Comparison of ENCODE assay signal across 6 cellular contexts in the genomic region with DNA sequence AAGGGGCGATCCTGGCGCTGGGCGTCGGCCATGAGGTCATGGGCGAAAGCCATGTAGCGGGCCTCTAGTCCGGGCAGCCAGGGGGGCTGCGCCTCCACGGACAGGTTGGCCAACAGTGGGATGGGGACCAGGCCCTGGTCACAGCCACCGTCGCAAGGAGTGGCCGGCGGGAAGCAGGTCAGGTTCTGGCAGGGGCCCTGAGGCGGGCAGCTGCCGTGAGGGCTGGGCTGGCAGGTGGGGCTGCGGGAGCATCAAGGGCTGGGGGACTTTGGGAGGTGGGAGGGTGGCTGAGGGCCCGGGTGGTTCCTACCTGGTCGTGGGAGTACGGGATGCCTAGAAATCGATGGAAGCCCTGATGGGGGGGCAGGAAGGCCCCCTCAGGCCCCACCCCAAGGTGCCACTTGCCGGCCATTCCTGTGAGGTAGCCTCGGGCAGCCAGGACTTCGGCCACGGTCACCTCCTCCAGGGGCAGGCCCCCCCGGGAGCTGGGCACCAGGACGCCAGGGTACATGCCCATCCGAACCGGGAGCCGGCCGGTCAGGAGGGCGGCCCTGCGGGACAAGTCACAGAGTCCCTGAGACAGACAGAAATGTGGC. TPM values are rescaled to one million over a fixed set of nuclear protein-coding genes. Genes with fewer than 3 reads are reported as not detected.
DNase-seq lines count a peak whose midpoint lies in the region; ATAC-seq and TF ChIP-seq lines count a peak whose summit lies in the region.

No MANE protein-coding gene starts in this region.

- intact Hi-C loops in psoas muscle (cut with DNase I), result loop anchor here in 1 of 2 donors (5.0 kb wide), 1 partner anchor 75 kb away; no protein-coding TSS in a partner anchor

- no peaks in the 10 kb centered on the region for H3K79me2 ChIP-seq in KMS-11 (ENCODE audit: insufficient read depth, low read depth)

- H3K9ac ChIP-seq in KMS-11 (no peak overlapping the region), duodenal mucosa (ENCODE audit: low read depth in 1 of 2, low read length in 2 of 2) (peak overlapping the region; percentile 69 to 92)

- H3K4me3 ChIP-seq in KMS-11 (IDR thresholded peaks at IDR 0.05; ENCODE audit: insufficient read depth, low read depth, low read length), result no peak overlapping the region
- H3K4me3 ChIP-seq in duodenal mucosa (ENCODE audit: low read depth in 1 of 2, low read length in 2 of 2), result peak overlapping the region; percentile 88 to 89
- peak overlapping the region; percentile 91 for H3K4me3 ChIP-seq in psoas muscle

- H3K27ac ChIP-seq in KMS-11 (no peak overlapping the region), duodenal mucosa (ENCODE audit: low read depth, low read length) (no peak overlapping the region), psoas muscle (no peak overlapping the region)

- H3K9me3 ChIP-seq in duodenal mucosa (ENCODE audit: control insufficient read depth in 1 of 2, low read length in 2 of 2) (no peaks in the 10 kb centered on the region), psoas muscle (no peaks in the 10 kb centered on the region)

- TF ChIP-seq CTCF in KMS-11 (conservative IDR thresholded peaks at IDR 0.05; ENCODE audit: low read depth, low read length), result no peak
- no peak for TF ChIP-seq CTCF in psoas muscle (IDR thresholded peaks at IDR 0.05)

- H4K20me1 ChIP-seq in KMS-11 (ENCODE audit: insufficient read depth), result no peaks in the 10 kb centered on the region

- WGBS in psoas muscle, 3 donors, result 69 to 74% (median 73%) methylated on average over 31 to 32 of the region's 32 CpGs

- no peaks in the 10 kb centered on the region for H3K27me3 ChIP-seq in KMS-11 (ENCODE audit: insufficient read depth, low read depth)
- no peaks in the 10 kb centered on the region for H3K27me3 ChIP-seq in duodenal mucosa (ENCODE audit: control insufficient read depth in 1 of 2, insufficient read depth in 2 of 2, low read length in 2 of 2)
- H3K27me3 ChIP-seq in psoas muscle (ENCODE audit: insufficient read depth in 3 of 3, low read length in 2 of 3), result no peaks in the 10 kb centered on the region

- H3K4me1 ChIP-seq in KMS-11 (ENCODE audit: low read depth, poor library complexity, severe bottlenecking) (peaks cover 6% of the 10 kb centered on the region), duodenal mucosa (ENCODE audit: control insufficient read depth in 1 of 2, insufficient read depth in 2 of 2, low read length in 2 of 2) (peaks cover 37 to 47% of the 10 kb centered on the region in 2 donors), psoas muscle (peaks cover 15% of the 10 kb centered on the region)

- DNase-seq in psoas muscle (peak in 1 of 2 donors; percentile 66), AG08395 (ENCODE audit: low spot score) (no peak)

- H3K36me3 ChIP-seq in KMS-11 (ENCODE audit: insufficient read depth) (no peaks in the 10 kb centered on the region), duodenal mucosa (ENCODE audit: control insufficient read depth in 1 of 2, insufficient read depth in 2 of 2, low read length in 2 of 2) (peaks cover 0 to 4% of the 10 kb centered on the region in 2 donors), psoas muscle (ENCODE audit: insufficient read depth in 1 of 2, low read depth in 1 of 2) (peaks cover 0 to 17% of the 10 kb centered on the region in 2 donors)

- ATAC-seq in psoas muscle (peak in 2 of 4 donors; percentile 1 to 5), GM21619 (IDR thresholded peaks at IDR 0.05; ENCODE audit: unreplicated experiment) (no peak), GM18858 (IDR thresholded peaks at IDR 0.05; ENCODE audit: unreplicated experiment) (no peak)

- H2AFZ ChIP-seq in KMS-11 (ENCODE audit: low read depth), result no peak overlapping the region

- H3K4me2 ChIP-seq in KMS-11, result peak overlapping the region; percentile 51; the same call in 1 of the 2 replicates

RNA-seq across cellular contexts. Expression of a gene that starts 1.0 kb away (rescaled TPM):
- 10 to 100 TPM in 2 of 4 donors, 1 to 10 TPM in 2; 8.8 to 13.6 (median 10.4) TPM for total RNA-seq in psoas muscle
- 10 to 100 TPM in 1 of 3 donors, 1 to 10 TPM in 2; 8.3 to 11.7 (median 9.8) TPM for polyA plus RNA-seq in psoas muscle

RNA-seq across cellular contexts. Expression of a gene that starts 26.4 kb away (rescaled TPM):
- under 1 TPM; 0.12 to 0.34 (median 0.17) TPM for total RNA-seq in psoas muscle
- polyA plus RNA-seq in psoas muscle, result under 1 TPM; 0.13 to 0.22 (median 0.15) TPM

RNA-seq across cellular contexts. Expression of a gene that starts 44.3 kb away (rescaled TPM):
- total RNA-seq in psoas muscle, result 10 to 100 TPM; 11.5 to 25.2 (median 16.3) TPM
- 10 to 100 TPM; 13.1 to 14.3 (median 13.6) TPM for polyA plus RNA-seq in psoas muscle

RNA-seq across cellular contexts. Expression of a gene that starts 45.7 kb away (rescaled TPM):
- 10 to 100 TPM in 3 of 4 donors, 1 to 10 TPM in 1; 7.5 to 16.3 (median 13.5) TPM for total RNA-seq in psoas muscle
- 1 to 10 TPM; 4.2 to 9.3 (median 4.8) TPM for polyA plus RNA-seq in psoas muscle

RNA-seq across cellular contexts. Expression of a gene that starts 48.7 kb away (rescaled TPM):
- 100 to 1,000 TPM in 3 of 4 donors, 10 to 100 TPM in 1; 75.8 to 144 (median 139) TPM for total RNA-seq in psoas muscle
- polyA plus RNA-seq in psoas muscle, result 10 to 100 TPM; 57.4 to 87.6 (median 70.8) TPM
